1 cellular context compared by ENCODE assay signal in genomic region chr17:81576621-81577277, GRCh38.
TF ChIP-seq lines count a peak whose summit lies in the region.

No MANE protein-coding gene starts in this region.

TF ChIP-seq in HepG2, 621 proteins besides CTCF, POLR2A, EP300 and RAD21 (continued from another document and continues in another):
- TF ChIP-seq MBD4 (IDR thresholded peaks at IDR 0.05; ENCODE audit: borderline replicate concordance, low read length) = no peak
- TF ChIP-seq MAFK (conservative IDR thresholded peaks at IDR 0.05 in 1 of 2, IDR thresholded peaks at IDR 0.05 in 1 of 2; ENCODE audit: low read length in 2 of 2) = peak; percentile 25 to 30; a peak in 1 of 4 replicates
- TF ChIP-seq FOXA1 (IDR thresholded peaks at IDR 0.05) = 0 out of 2 replicates have a peak, but pooled peaks have one; percentile 17
- peak; percentile 75 for TF ChIP-seq FOXA1 (CRISPR knock-in tag; IDR thresholded peaks at IDR 0.05)
- TF ChIP-seq ZNF839 (CRISPR knock-in tag; IDR thresholded peaks at IDR 0.05; ENCODE audit: borderline replicate concordance) = no peak
- TF ChIP-seq MTF2 (CRISPR knock-in tag; IDR thresholded peaks at IDR 0.05; ENCODE audit: borderline replicate concordance) = no peak
- TF ChIP-seq ARID5B (CRISPR knock-in tag; IDR thresholded peaks at IDR 0.05) = peak; percentile 52
- TF ChIP-seq ZNF652 (CRISPR knock-in tag; IDR thresholded peaks at IDR 0.05; ENCODE audit: borderline replicate concordance, low read depth) = peak; percentile 97
- TF ChIP-seq SRSF4 (IDR thresholded peaks at IDR 0.05; ENCODE audit: low read depth, low read length, poor library complexity, severe bottlenecking) = no peak
- TF ChIP-seq ZBTB38 (CRISPR knock-in tag; IDR thresholded peaks at IDR 0.05) = peak; percentile 62
- TF ChIP-seq ZNF468 (CRISPR knock-in tag; IDR thresholded peaks at IDR 0.05) = no peak
- no peak for TF ChIP-seq PRMT3 (CRISPR knock-in tag; IDR thresholded peaks at IDR 0.05; ENCODE audit: borderline replicate concordance, low read depth)
- peak; percentile 22; the same call in 1 of the 2 replicates for TF ChIP-seq HDAC2 (CRISPR knock-in tag; IDR thresholded peaks at IDR 0.05)
- peak; percentile 75 for TF ChIP-seq ZNF687 (CRISPR knock-in tag; IDR thresholded peaks at IDR 0.05)
- TF ChIP-seq ZNF136 (CRISPR knock-in tag; IDR thresholded peaks at IDR 0.05; ENCODE audit: low read depth) = no peak
- 0 out of 2 replicates have a peak, but pooled peaks have one; percentile 32 for TF ChIP-seq CREM (IDR thresholded peaks at IDR 0.05)
- TF ChIP-seq CREM (CRISPR knock-in tag; IDR thresholded peaks at IDR 0.05) = no peak
- no peak for TF ChIP-seq ZBTB44 (CRISPR knock-in tag; IDR thresholded peaks at IDR 0.05)
- TF ChIP-seq, protein P1, sequence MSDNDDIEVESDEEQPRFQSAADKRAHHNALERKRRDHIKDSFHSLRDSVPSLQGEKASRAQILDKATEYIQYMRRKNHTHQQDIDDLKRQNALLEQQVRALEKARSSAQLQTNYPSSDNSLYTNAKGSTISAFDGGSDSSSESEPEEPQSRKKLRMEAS (IDR thresholded peaks at IDR 0.05) = peak; percentile 67
- TF ChIP-seq HNF4G (IDR thresholded peaks at IDR 0.05; ENCODE audit: borderline replicate concordance, low read depth, low read length) = peak; percentile 29; the same call in 1 of the 2 replicates
- TF ChIP-seq HNF4G (CRISPR knock-in tag; IDR thresholded peaks at IDR 0.05; ENCODE audit: borderline replicate concordance, low read depth) = no peak
- TF ChIP-seq NR2F6 (IDR thresholded peaks at IDR 0.05) = no peak
- TF ChIP-seq NR2F6 (CRISPR knock-in tag; IDR thresholded peaks at IDR 0.05) = peak; percentile 37; the same call in 1 of the 2 replicates
- no peak for TF ChIP-seq ZNF713 (CRISPR knock-in tag; IDR thresholded peaks at IDR 0.05)
- TF ChIP-seq ZNF7 (CRISPR knock-in tag; IDR thresholded peaks at IDR 0.05) = peak; percentile 31; the same call in 1 of the 2 replicates
- TF ChIP-seq RARA (CRISPR knock-in tag; IDR thresholded peaks at IDR 0.05) = peak; percentile 52
- TF ChIP-seq ZNF362 (CRISPR knock-in tag; IDR thresholded peaks at IDR 0.05; ENCODE audit: borderline replicate concordance) = no peak
- TF ChIP-seq ZNF850 (CRISPR knock-in tag; conservative IDR thresholded peaks at IDR 0.05) = no peak
- TF ChIP-seq IKZF5 (CRISPR knock-in tag; IDR thresholded peaks at IDR 0.05) = 0 out of 2 replicates have a peak, but pooled peaks have one; percentile 36
- TF ChIP-seq ZBTB42 (CRISPR knock-in tag; IDR thresholded peaks at IDR 0.05) = no peak
- 0 out of 2 replicates have a peak, but pooled peaks have one; percentile 6 for TF ChIP-seq HNF4A (CRISPR knock-in tag; IDR thresholded peaks at IDR 0.05)
- no peak for TF ChIP-seq ATF5 (CRISPR knock-in tag; IDR thresholded peaks at IDR 0.05; ENCODE audit: low read depth)
- no peak for TF ChIP-seq KDM5B (CRISPR knock-in tag; IDR thresholded peaks at IDR 0.05; ENCODE audit: borderline replicate concordance)
- peak; percentile 11; the same call in 1 of the 2 replicates for TF ChIP-seq ZNF768 (CRISPR knock-in tag; IDR thresholded peaks at IDR 0.05)
- 0 out of 2 replicates have a peak, but pooled peaks have one; percentile 30 for TF ChIP-seq PPARG (CRISPR knock-in tag; conservative IDR thresholded peaks at IDR 0.05)
- peak; percentile 10; the same call in 1 of the 2 replicates for TF ChIP-seq FOXO1 (CRISPR knock-in tag; IDR thresholded peaks at IDR 0.05)
- TF ChIP-seq, protein P2, sequence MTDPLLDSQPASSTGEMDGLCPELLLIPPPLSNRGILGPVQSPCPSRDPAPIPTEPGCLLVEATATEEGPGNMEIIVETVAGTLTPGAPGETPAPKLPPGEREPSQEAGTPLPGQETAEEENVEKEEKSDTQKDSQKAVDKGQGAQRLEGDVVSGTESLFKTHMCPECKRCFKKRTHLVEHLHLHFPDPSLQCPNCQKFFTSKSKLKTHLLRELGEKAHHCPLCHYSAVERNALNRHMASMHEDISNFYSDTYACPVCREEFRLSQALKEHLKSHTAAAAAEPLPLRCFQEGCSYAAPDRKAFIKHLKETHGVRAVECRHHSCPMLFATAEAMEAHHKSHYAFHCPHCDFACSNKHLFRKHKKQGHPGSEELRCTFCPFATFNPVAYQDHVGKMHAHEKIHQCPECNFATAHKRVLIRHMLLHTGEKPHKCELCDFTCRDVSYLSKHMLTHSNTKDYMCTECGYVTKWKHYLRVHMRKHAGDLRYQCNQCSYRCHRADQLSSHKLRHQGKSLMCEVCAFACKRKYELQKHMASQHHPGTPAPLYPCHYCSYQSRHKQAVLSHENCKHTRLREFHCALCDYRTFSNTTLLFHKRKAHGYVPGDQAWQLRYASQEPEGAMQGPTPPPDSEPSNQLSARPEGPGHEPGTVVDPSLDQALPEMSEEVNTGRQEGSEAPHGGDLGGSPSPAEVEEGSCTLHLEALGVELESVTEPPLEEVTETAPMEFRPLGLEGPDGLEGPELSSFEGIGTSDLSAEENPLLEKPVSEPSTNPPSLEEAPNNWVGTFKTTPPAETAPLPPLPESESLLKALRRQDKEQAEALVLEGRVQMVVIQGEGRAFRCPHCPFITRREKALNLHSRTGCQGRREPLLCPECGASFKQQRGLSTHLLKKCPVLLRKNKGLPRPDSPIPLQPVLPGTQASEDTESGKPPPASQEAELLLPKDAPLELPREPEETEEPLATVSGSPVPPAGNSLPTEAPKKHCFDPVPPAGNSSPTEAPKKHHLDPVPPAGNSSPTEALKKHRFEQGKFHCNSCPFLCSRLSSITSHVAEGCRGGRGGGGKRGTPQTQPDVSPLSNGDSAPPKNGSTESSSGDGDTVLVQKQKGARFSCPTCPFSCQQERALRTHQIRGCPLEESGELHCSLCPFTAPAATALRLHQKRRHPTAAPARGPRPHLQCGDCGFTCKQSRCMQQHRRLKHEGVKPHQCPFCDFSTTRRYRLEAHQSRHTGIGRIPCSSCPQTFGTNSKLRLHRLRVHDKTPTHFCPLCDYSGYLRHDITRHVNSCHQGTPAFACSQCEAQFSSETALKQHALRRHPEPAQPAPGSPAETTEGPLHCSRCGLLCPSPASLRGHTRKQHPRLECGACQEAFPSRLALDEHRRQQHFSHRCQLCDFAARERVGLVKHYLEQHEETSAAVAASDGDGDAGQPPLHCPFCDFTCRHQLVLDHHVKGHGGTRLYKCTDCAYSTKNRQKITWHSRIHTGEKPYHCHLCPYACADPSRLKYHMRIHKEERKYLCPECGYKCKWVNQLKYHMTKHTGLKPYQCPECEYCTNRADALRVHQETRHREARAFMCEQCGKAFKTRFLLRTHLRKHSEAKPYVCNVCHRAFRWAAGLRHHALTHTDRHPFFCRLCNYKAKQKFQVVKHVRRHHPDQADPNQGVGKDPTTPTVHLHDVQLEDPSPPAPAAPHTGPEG (CRISPR knock-in tag; IDR thresholded peaks at IDR 0.05) = no peak
- TF ChIP-seq E2F2 (CRISPR knock-in tag; IDR thresholded peaks at IDR 0.05; ENCODE audit: borderline replicate concordance) = no peak
- no peak for TF ChIP-seq ZNF607 (CRISPR knock-in tag; IDR thresholded peaks at IDR 0.05; ENCODE audit: borderline replicate concordance)
